ENCODE assay signal across 20 cellular contexts in the genomic region with DNA sequence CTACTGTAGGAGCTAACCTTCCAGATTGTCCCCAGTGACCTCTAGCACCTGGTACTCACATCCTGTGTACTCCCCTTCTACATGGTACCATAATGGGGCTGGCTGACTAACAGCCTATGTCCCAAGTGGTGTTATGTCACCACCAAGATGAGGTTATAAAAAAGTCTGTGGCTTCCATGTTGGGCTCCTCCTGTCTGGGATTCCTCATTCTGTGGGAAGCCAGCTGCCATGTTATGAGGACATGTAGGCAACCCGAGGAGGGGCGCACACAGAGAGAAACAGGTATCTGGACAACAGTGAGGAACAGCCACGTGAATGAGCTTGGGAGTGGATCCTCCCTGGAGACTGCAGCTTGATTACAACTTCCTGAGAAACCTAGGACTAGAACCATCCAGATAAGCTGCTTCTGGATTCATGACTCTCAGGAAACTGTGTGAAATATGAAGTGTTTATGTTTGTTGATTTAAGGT. TPM values are rescaled to one million over a fixed set of nuclear protein-coding genes. Genes with fewer than 3 reads are reported as not detected.
A peak's percentile ranks its signal among the peaks of the same experiment; 100 is the strongest.
DNase-seq lines count a peak whose midpoint lies in the region; ATAC-seq, FAIRE-seq and TF ChIP-seq lines count a peak whose summit lies in the region.
"Had no signal": no experiment of that assay in that cellular context is flagged by ENCODE, and none has a peak within 500 bp of the region (broad histone marks: within the 10 kb centered on the region; RNA-seq: fewer than 3 reads in every experiment).

No MANE protein-coding gene starts in this region.

- H3K79me2 ChIP-seq in K562 (ENCODE audit: control insufficient read depth, insufficient read depth, low read length): peaks cover 47% of the 10 kb centered on the region
- peaks cover 96% of the 10 kb centered on the region for H3K79me2 ChIP-seq in hepatocyte

- TF ChIP-seq POLR2A in H54 (IDR thresholded peaks at IDR 0.05; ENCODE audit: low read depth, low read length): no peak
- no peak for TF ChIP-seq POLR2A in K562 (conservative IDR thresholded peaks at IDR 0.05)
- no peak for TF ChIP-seq POLR2A in erythroblast (IDR thresholded peaks at IDR 0.05; ENCODE audit: low read length)

- H3K27ac ChIP-seq in K562 (ENCODE audit: extremely low read depth, low read depth, low read length): no peak overlapping the region; the same call in 1 of the 3 replicates
- H3K27ac ChIP-seq in hepatocyte: peak overlapping the region; percentile 0
- H3K27ac ChIP-seq: cardiac muscle cell, neutrophil, SJSA1 had no signal

- H3K4me3 ChIP-seq in K562 (no peak overlapping the region), hepatocyte (no peak overlapping the region)
- H3K4me3 ChIP-seq: cardiac muscle cell, SJSA1, transverse colon had no signal

- in situ Hi-C loops in K562 (cut with MboI): no loop called here

- FAIRE-seq in H54 (lab: Jason Lieb, UNC) (peak; percentile 36), K562 (lab: Jason Lieb, UNC) (no peak)
- FAIRE-seq: endometrium, frontal cortex had no signal

- CTCF ChIA-PET in K562 (lab: Yijun Ruan, JAX; ENCODE audit: low intra/inter-chr PET ratio): no interaction called here

- H3K27me3 ChIP-seq in K562 (ENCODE audit: control insufficient read depth in 2 of 2, insufficient read depth in 2 of 2, low read length in 2 of 2) (no peaks in the 10 kb centered on the region; a peak in 1 of 5 replicates), hepatocyte (no peaks in the 10 kb centered on the region)
- H3K27me3 ChIP-seq: cardiac muscle cell, neutrophil, SJSA1, transverse colon had no signal

- DNase-seq in A172 (ENCODE audit: low spot score) (peak; percentile 20), H54 (ENCODE audit: insufficient read length, low spot score) (no peak), K562 (ENCODE audit: extremely low read depth in 1 of 4, low spot score in 3 of 4) (no peak), hepatocyte (ENCODE audit: low spot score) (no peak), middle frontal gyrus (ENCODE audit: extremely low spot score, low spot score) (no peak), NCI-H748 (lab: John Stamatoyannopoulos, UW; ENCODE audit: unreplicated experiment) (no peak), erythroblast (lab: John Stamatoyannopoulos, UW) (no peak), NCI-H1417 treated with DMSO at 0.1 percent for 48 hours (lab: John Stamatoyannopoulos, UW) (no peak)
- DNase-seq: activated CD4-positive, alpha-beta T cell treated with anti-CD3 and anti-CD28 coated beads for 48 hours; activated T-cell treated with anti-CD3 and anti-CD28 coated beads for 4 hours; EL; NCI-H446; stimulated activated CD4-positive, alpha-beta T cell treated with anti-CD3 and anti-CD28 coated beads, Interleukin-4, amount 100 ng/mL, for 4 hours; T1000; transverse colon had no signal

- 46% methylated on average over 3 of the region's 3 CpGs for WGBS in K562 (ENCODE audit: insufficient coverage, low coverage, missing lambda C conversion rate)
- 88% methylated on average over 3 of the region's 3 CpGs for WGBS in hepatocyte (ENCODE audit: low lambda C conversion rate, missing lambda C conversion rate)

- no peaks in the 10 kb centered on the region for H3K9me2 ChIP-seq in hepatocyte (replicated peaks; ENCODE audit: insufficient read depth)

- no peak for TF ChIP-seq EP300 in K562 (IDR thresholded peaks at IDR 0.05; ENCODE audit: low read length)

- no peaks in the 10 kb centered on the region for H4K20me1 ChIP-seq in K562 (replicated peaks; ENCODE audit: control insufficient read depth, insufficient read depth, low read length)
- no peaks in the 10 kb centered on the region for H4K20me1 ChIP-seq in hepatocyte (ENCODE audit: insufficient read depth, poor library complexity, severe bottlenecking)

- peaks cover 0 to 3% of the 10 kb centered on the region in 2 experiments; a peak in 1 of 5 replicates for H3K4me1 ChIP-seq in K562 (replicated peaks in 1 of 2; ENCODE audit: control insufficient read depth in 2 of 2, insufficient read depth in 2 of 2, low read length in 2 of 2)
- no peaks in the 10 kb centered on the region for H3K4me1 ChIP-seq in hepatocyte (ENCODE audit: insufficient read depth)

- H3K9ac ChIP-seq in K562 (ENCODE audit: insufficient read depth in 1 of 2, low read depth in 2 of 2, low read length in 2 of 2): peak overlapping the region in 1 of 2 experiments; percentile 29; a peak in 1 of 4 replicates

- peak; percentile 70 for ATAC-seq in K562

- H3K4me2 ChIP-seq in K562 (ENCODE audit: insufficient read depth, low read length): no peak overlapping the region
- no peak overlapping the region for H3K4me2 ChIP-seq in hepatocyte

- peaks cover 11% of the 10 kb centered on the region for H3K36me3 ChIP-seq in K562 (ENCODE audit: control insufficient read depth, insufficient read depth, low read length)
- H3K36me3 ChIP-seq in hepatocyte (replicated peaks; ENCODE audit: insufficient read depth, low read depth): no peaks in the 10 kb centered on the region
- H3K36me3 ChIP-seq: cardiac muscle cell, neutrophil, SJSA1, transverse colon had no signal

- intact Hi-C loops in K562 (cut with micrococcal nuclease): no loop called here

- no peaks in the 10 kb centered on the region for H3K9me1 ChIP-seq in K562 (ENCODE audit: control insufficient read depth, insufficient read depth, low read length)

- H2AFZ ChIP-seq in K562 (ENCODE audit: low read depth, low read length) (0 out of 2 replicates have a peak overlapping the region, but pooled peaks have one; percentile 16), hepatocyte (no peak overlapping the region)

- POLR2A ChIA-PET in K562 (lab: Yijun Ruan, JAX): interaction anchor here (1.2 to 1.9 kb wide), 4 partner anchors 8 to 21 kb away, joined by 4 to 9 read pairs (median 6); partner anchors contain the start of gene GOLIM4

- TF ChIP-seq RAD21 in K562 (CRISPR knock-in tag; conservative IDR thresholded peaks at IDR 0.05 in 1 of 2, IDR thresholded peaks at IDR 0.05 in 1 of 2): no peak

- BruUV-seq in K562 (replicated peaks; lab: Mats Ljungman, UMichigan): no TSS peak

- TF ChIP-seq CTCF in K562 (IDR thresholded peaks at IDR 0.05 in 2 of 3, conservative IDR thresholded peaks at IDR 0.05 in 1 of 3; ENCODE audit: insufficient read depth in 2 of 3, low read depth in 1 of 3, low read length in 3 of 3): no peak
- TF ChIP-seq CTCF in hepatocyte (IDR thresholded peaks at IDR 0.05; ENCODE audit: poor library complexity): no peak

- H3K9me3 ChIP-seq in K562 (replicated peaks; ENCODE audit: control insufficient read depth, insufficient read depth, low read depth, low read length): no peaks in the 10 kb centered on the region; the same call in none of the 2 replicates
- H3K9me3 ChIP-seq in hepatocyte (ENCODE audit: low read depth): no peaks in the 10 kb centered on the region
- H3K9me3 ChIP-seq: neutrophil, SJSA1, transverse colon had no signal

TF ChIP-seq in K562, 482 proteins besides CTCF, POLR2A, EP300 and RAD21:
- TF ChIP-seq ARNT (IDR thresholded peaks at IDR 0.05) (peak in 1 of 2 experiments; percentile 95; a peak in 2 of 4 replicates), MAZ (CRISPR knock-in tag; conservative IDR thresholded peaks at IDR 0.05 in 1 of 2, IDR thresholded peaks at IDR 0.05 in 1 of 2) (no peak), ZEB2 (IDR thresholded peaks at IDR 0.05) (no peak), TEAD1 (CRISPR knock-in tag; IDR thresholded peaks at IDR 0.05) (no peak), HMG20B (CRISPR knock-in tag; IDR thresholded peaks at IDR 0.05) (no peak)
- TF ChIP-seq, protein P1, sequence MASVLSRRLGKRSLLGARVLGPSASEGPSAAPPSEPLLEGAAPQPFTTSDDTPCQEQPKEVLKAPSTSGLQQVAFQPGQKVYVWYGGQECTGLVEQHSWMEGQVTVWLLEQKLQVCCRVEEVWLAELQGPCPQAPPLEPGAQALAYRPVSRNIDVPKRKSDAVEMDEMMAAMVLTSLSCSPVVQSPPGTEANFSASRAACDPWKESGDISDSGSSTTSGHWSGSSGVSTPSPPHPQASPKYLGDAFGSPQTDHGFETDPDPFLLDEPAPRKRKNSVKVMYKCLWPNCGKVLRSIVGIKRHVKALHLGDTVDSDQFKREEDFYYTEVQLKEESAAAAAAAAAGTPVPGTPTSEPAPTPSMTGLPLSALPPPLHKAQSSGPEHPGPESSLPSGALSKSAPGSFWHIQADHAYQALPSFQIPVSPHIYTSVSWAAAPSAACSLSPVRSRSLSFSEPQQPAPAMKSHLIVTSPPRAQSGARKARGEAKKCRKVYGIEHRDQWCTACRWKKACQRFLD (CRISPR knock-in tag; IDR thresholded peaks at IDR 0.05): no peak
TF ChIP-seq in K562: peak in this region for 1.

RNA-seq across cellular contexts. Expression of gene GOLIM4, which starts 21.8 kb away (rescaled TPM):
- total RNA-seq in A172 (2014; rRNA removed; shearing (Covaris generic)): 55.2 and 63.9 TPM in 2 replicates
- 19.0 and 64.7 TPM in 2 replicates for total RNA-seq in K562 (2011; cell fraction: chromatin; rRNA removed; ENCODE audit: low replicate concordance)
- 22.7 and 26.3 TPM in 2 replicates for total RNA-seq in K562 (2011; cell fraction: nucleolus; rRNA removed)
- total RNA-seq in K562 (2011; cell fraction: nucleoplasm; rRNA removed): 35.1 and 43.4 TPM in 2 replicates
- total RNA-seq in K562 (2014; rRNA removed): 39.4 and 43.7 TPM in 2 replicates
- total RNA-seq in K562 (2014; rRNA removed; fragmentation: Illumina TruSeq; extraction: Trizol): 31.9 and 36.8 TPM in 2 replicates
- total RNA-seq in K562 (2015; rRNA removed; fragmentation: Illumina TruSeq; extraction: Trizol): 36.0 TPM in 2 replicates
- 27.0 and 29.2 TPM in 2 replicates for total RNA-seq in K562 (2021)
- 9.3 and 12.8 TPM in 2 replicates for polyA plus RNA-seq in K562 (2011; rRNA removed)
- polyA plus RNA-seq in K562 (2011; cell fraction: cytosol; rRNA removed): 7.7 and 9.2 TPM in 2 replicates
- polyA plus RNA-seq in K562 (2011; cell fraction: nucleus; rRNA removed): 16.0 and 16.9 TPM in 2 replicates
- 29.7 TPM in 2 replicates for polyA plus RNA-seq in K562 (2012)
- 32.6 and 37.5 TPM in 2 replicates for polyA plus RNA-seq in K562 (2014; fragmentation: Illumina TruSeq; extraction: Trizol)
- polyA plus RNA-seq in K562 (2014; fragmentation: Nextera tagmentation; extraction: Ambion mirVana): 10 to 100 TPM; 11.3 to 12.0 TPM
- 20.5 and 31.0 TPM in 2 replicates for polyA plus RNA-seq in K562 (2014; rRNA removed)
- polyA minus RNA-seq in K562 (2011; rRNA and poly(A)+ RNA removed): 41.7 and 56.2 TPM in 2 replicates
- 17.6 and 25.5 TPM in 2 replicates for polyA minus RNA-seq in K562 (2011; cell fraction: cytosol; rRNA and poly(A)+ RNA removed)
- polyA minus RNA-seq in K562 (2011; cell fraction: nucleus; rRNA and poly(A)+ RNA removed): 21.0 and 36.3 TPM in 2 replicates
- 67.2 and 67.7 TPM in 2 replicates for total RNA-seq in hepatocyte
- 38.8 and 45.3 TPM in 2 replicates for polyA plus RNA-seq in hepatocyte
